In genomic region chr2:75539955-75540716, GRCh38 we compare ENCODE assay signal across 1 cellular context.
TF ChIP-seq lines count a peak whose summit lies in the region.

No MANE protein-coding gene starts in this region.

TF ChIP-seq in SK-N-SH treated with all-trans-retinoic acid at 6 μM for 48 hours, 23 proteins besides CTCF, POLR2A, EP300 and RAD21 (continued from another document):
- TF ChIP-seq CSRNP3 (CRISPR knock-in tag; IDR thresholded peaks at IDR 0.05), result no peak
- TF ChIP-seq ZFP3 (CRISPR knock-in tag; IDR thresholded peaks at IDR 0.05), result no peak
- no peak for TF ChIP-seq ZC3H10 (CRISPR knock-in tag; IDR thresholded peaks at IDR 0.05)
- no peak for TF ChIP-seq SNAI2 (CRISPR knock-in tag; IDR thresholded peaks at IDR 0.05)
- no peak for TF ChIP-seq OSR1 (CRISPR knock-in tag; IDR thresholded peaks at IDR 0.05)
